Comparison of ENCODE assay signal across 1 cellular context in genomic region chr11:124762077-124762623, GRCh38.
TF ChIP-seq lines count a peak whose summit lies in the region.

A gene with protein sequence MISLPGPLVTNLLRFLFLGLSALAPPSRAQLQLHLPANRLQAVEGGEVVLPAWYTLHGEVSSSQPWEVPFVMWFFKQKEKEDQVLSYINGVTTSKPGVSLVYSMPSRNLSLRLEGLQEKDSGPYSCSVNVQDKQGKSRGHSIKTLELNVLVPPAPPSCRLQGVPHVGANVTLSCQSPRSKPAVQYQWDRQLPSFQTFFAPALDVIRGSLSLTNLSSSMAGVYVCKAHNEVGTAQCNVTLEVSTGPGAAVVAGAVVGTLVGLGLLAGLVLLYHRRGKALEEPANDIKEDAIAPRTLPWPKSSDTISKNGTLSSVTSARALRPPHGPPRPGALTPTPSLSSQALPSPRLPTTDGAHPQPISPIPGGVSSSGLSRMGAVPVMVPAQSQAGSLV (minus strand): TSS chr11:124762290. CDS start chr11:124762154, 136 bp downstream.

TF ChIP-seq in HepG2, 621 proteins besides CTCF, POLR2A, EP300 and RAD21 (continued from another document):
- TF ChIP-seq, protein P1, sequence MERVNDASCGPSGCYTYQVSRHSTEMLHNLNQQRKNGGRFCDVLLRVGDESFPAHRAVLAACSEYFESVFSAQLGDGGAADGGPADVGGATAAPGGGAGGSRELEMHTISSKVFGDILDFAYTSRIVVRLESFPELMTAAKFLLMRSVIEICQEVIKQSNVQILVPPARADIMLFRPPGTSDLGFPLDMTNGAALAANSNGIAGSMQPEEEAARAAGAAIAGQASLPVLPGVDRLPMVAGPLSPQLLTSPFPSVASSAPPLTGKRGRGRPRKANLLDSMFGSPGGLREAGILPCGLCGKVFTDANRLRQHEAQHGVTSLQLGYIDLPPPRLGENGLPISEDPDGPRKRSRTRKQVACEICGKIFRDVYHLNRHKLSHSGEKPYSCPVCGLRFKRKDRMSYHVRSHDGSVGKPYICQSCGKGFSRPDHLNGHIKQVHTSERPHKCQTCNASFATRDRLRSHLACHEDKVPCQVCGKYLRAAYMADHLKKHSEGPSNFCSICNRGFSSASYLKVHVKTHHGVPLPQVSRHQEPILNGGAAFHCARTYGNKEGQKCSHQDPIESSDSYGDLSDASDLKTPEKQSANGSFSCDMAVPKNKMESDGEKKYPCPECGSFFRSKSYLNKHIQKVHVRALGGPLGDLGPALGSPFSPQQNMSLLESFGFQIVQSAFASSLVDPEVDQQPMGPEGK (CRISPR knock-in tag; IDR thresholded peaks at IDR 0.05): peak; percentile 23
- TF ChIP-seq FOXK2 (IDR thresholded peaks at IDR 0.05): no peak
- TF ChIP-seq IRX3 (CRISPR knock-in tag; IDR thresholded peaks at IDR 0.05; ENCODE audit: borderline replicate concordance, low read depth): 0 out of 2 replicates have a peak, but pooled peaks have one; percentile 33
- 0 out of 2 replicates have a peak, but pooled peaks have one; percentile 20 for TF ChIP-seq TFDP1 (CRISPR knock-in tag; IDR thresholded peaks at IDR 0.05; ENCODE audit: borderline replicate concordance)
- TF ChIP-seq AKAP8 (CRISPR knock-in tag; IDR thresholded peaks at IDR 0.05): peak; percentile 71; the same call in 1 of the 2 replicates
- TF ChIP-seq ZNF430 (CRISPR knock-in tag; IDR thresholded peaks at IDR 0.05): 0 out of 2 replicates have a peak, but pooled peaks have one; percentile 16
- 0 out of 2 replicates have a peak, but pooled peaks have one; percentile 9 for TF ChIP-seq HDAC1 (CRISPR knock-in tag; IDR thresholded peaks at IDR 0.05)
- no peak for TF ChIP-seq SP1 (IDR thresholded peaks at IDR 0.05)
- 0 out of 2 replicates have a peak, but pooled peaks have one; percentile 16 for TF ChIP-seq SP1 (CRISPR knock-in tag; IDR thresholded peaks at IDR 0.05)
- TF ChIP-seq ZNF749 (CRISPR knock-in tag; IDR thresholded peaks at IDR 0.05; ENCODE audit: borderline replicate concordance): no peak
- TF ChIP-seq RBFOX2 (IDR thresholded peaks at IDR 0.05; ENCODE audit: low read depth, low read length): 0 out of 2 replicates have a peak, but pooled peaks have one; percentile 33
- TF ChIP-seq REL (CRISPR knock-in tag; conservative IDR thresholded peaks at IDR 0.05): no peak
- peak; percentile 19; the same call in 1 of the 2 replicates for TF ChIP-seq BORCS8-MEF2B (CRISPR knock-in tag; IDR thresholded peaks at IDR 0.05)
- TF ChIP-seq FOSL2 (CRISPR knock-in tag; IDR thresholded peaks at IDR 0.05): no peak
- TF ChIP-seq, protein P2, sequence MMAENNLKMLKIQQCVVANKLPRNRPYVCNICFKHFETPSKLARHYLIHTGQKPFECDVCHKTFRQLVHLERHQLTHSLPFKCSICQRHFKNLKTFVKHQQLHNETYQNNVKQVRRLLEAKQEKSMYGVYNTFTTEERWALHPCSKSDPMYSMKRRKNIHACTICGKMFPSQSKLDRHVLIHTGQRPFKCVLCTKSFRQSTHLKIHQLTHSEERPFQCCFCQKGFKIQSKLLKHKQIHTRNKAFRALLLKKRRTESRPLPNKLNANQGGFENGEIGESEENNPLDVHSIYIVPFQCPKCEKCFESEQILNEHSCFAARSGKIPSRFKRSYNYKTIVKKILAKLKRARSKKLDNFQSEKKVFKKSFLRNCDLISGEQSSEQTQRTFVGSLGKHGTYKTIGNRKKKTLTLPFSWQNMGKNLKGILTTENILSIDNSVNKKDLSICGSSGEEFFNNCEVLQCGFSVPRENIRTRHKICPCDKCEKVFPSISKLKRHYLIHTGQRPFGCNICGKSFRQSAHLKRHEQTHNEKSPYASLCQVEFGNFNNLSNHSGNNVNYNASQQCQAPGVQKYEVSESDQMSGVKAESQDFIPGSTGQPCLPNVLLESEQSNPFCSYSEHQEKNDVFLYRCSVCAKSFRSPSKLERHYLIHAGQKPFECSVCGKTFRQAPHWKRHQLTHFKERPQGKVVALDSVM (CRISPR knock-in tag; IDR thresholded peaks at IDR 0.05): peak; percentile 22; the same call in 1 of the 2 replicates
- TF ChIP-seq ARNT2 (CRISPR knock-in tag; IDR thresholded peaks at IDR 0.05; ENCODE audit: low read depth): peak; percentile 39; the same call in 1 of the 2 replicates
- TF ChIP-seq SP5 (CRISPR knock-in tag; IDR thresholded peaks at IDR 0.05; ENCODE audit: borderline replicate concordance, low read depth): peak; percentile 47
- no peak for TF ChIP-seq MLLT10 (CRISPR knock-in tag; IDR thresholded peaks at IDR 0.05)
- TF ChIP-seq, protein P3, sequence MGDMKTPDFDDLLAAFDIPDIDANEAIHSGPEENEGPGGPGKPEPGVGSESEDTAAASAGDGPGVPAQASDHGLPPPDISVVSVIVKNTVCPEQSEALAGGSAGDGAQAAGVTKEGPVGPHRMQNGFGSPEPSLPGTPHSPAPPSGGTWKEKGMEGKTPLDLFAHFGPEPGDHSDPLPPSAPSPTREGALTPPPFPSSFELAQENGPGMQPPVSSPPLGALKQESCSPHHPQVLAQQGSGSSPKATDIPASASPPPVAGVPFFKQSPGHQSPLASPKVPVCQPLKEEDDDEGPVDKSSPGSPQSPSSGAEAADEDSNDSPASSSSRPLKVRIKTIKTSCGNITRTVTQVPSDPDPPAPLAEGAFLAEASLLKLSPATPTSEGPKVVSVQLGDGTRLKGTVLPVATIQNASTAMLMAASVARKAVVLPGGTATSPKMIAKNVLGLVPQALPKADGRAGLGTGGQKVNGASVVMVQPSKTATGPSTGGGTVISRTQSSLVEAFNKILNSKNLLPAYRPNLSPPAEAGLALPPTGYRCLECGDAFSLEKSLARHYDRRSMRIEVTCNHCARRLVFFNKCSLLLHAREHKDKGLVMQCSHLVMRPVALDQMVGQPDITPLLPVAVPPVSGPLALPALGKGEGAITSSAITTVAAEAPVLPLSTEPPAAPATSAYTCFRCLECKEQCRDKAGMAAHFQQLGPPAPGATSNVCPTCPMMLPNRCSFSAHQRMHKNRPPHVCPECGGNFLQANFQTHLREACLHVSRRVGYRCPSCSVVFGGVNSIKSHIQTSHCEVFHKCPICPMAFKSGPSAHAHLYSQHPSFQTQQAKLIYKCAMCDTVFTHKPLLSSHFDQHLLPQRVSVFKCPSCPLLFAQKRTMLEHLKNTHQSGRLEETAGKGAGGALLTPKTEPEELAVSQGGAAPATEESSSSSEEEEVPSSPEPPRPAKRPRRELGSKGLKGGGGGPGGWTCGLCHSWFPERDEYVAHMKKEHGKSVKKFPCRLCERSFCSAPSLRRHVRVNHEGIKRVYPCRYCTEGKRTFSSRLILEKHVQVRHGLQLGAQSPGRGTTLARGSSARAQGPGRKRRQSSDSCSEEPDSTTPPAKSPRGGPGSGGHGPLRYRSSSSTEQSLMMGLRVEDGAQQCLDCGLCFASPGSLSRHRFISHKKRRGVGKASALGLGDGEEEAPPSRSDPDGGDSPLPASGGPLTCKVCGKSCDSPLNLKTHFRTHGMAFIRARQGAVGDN (CRISPR knock-in tag; IDR thresholded peaks at IDR 0.05): peak; percentile 44; the same call in 1 of the 2 replicates
- TF ChIP-seq ZMAT3 (CRISPR knock-in tag; conservative IDR thresholded peaks at IDR 0.05): no peak
- TF ChIP-seq MAX (IDR thresholded peaks at IDR 0.05): peak; percentile 20; the same call in 1 of the 2 replicates
- no peak for TF ChIP-seq ARNTL (CRISPR knock-in tag; IDR thresholded peaks at IDR 0.05)
- TF ChIP-seq TGIF2 (CRISPR knock-in tag; IDR thresholded peaks at IDR 0.05): no peak
